Comparison of ENCODE assay signal across 13 cellular contexts in the genomic region with DNA sequence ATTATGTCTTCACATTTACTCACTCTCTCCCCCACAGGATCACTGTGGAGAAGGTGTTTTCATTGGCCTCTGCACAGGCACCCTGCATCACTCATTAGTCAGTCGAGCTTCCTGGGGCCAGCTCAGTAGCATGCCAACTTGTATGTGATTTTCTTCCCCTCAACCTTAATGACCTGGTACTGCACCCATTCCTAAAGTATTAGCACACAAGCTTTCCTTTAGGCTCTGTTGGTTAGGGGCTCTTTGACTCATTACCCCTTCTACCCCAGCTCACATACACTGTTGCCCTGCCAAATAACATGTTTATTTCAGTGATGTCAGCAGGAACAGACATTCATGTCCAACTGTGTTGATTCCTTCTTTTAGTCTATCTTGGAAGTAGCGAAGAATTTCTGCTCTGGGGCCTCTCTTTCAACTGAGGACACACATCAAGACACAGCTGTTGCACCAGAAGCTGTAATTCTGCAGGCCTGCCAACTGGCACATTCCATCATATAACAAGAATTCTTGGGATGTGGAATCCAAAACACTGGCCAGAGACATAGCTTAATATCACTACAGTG.
DNase-seq lines count a peak whose midpoint lies in the region; ATAC-seq, FAIRE-seq and TF ChIP-seq lines count a peak whose summit lies in the region.
"Had no signal": no experiment of that assay in that cellular context is flagged by ENCODE, and none has a peak within 500 bp of the region (broad histone marks: within the 10 kb centered on the region; RNA-seq: fewer than 3 reads in every experiment).

No MANE protein-coding gene starts in this region.

- ATAC-seq in HG03159 (IDR thresholded peaks at IDR 0.05; ENCODE audit: unreplicated experiment), result no peak

- no peak for TF ChIP-seq EP300 in suprapubic skin (IDR thresholded peaks at IDR 0.05)

- 53% methylated on average over 2 of the region's 2 CpGs for WGBS in suprapubic skin

- no peak overlapping the region for H3K9ac ChIP-seq in kidney (ENCODE audit: low read length in 2 of 2)

- FAIRE-seq in kidney (lab: Jason Lieb, UNC) (no peak), GM12891 (lab: Jason Lieb, UNC) (no peak)

- H3K4me3 Mint-ChIP-seq in activated CD4-positive, alpha-beta T cell treated with anti-CD3 and anti-CD28 coated beads, Interleukin-2, amount 10 ng/mL, durations not matched to agents 7 days and 5 days, result no peak overlapping the region
- H3K4me3 Mint-ChIP-seq: neural crest cell; T-helper 1 cell treated with Interleukin-12 subunit alpha and Interleukin-12 subunit beta and Interleukin-4 antibody, amounts not matched to agents 30 μg/mL and 1 μg/mL, for 36 hours had no signal

- intact Hi-C loops in kidney (cut with DNase I), result no loop called here

- POLR2A ChIA-PET in activated CD4-positive, alpha-beta T cell treated with anti-CD3 and anti-CD28 coated beads, Interleukin-2, amount 10 ng/mL, durations not matched to agents 7 days and 5 days (lab: Charles Lee), result no interaction called here

- H3K4me1 ChIP-seq in kidney (ENCODE audit: control insufficient read depth in 1 of 2, insufficient read depth in 1 of 2, low read depth in 1 of 2, low read length in 2 of 2), result peaks cover 6 to 7% of the 10 kb centered on the region in 2 donors
- H3K4me1 ChIP-seq in suprapubic skin, result peaks cover 17% of the 10 kb centered on the region

- no peak for TF ChIP-seq CTCF in kidney (IDR thresholded peaks at IDR 0.05; ENCODE audit: borderline replicate concordance, extremely low read depth, insufficient read depth)
- TF ChIP-seq CTCF in suprapubic skin (IDR thresholded peaks at IDR 0.05), result no peak

- H3K9me3 ChIP-seq in kidney (ENCODE audit: control insufficient read depth in 1 of 2, low read length in 2 of 2), result no peaks in the 10 kb centered on the region
- no peaks in the 10 kb centered on the region for H3K9me3 ChIP-seq in suprapubic skin

- no peaks in the 10 kb centered on the region for H3K4me1 Mint-ChIP-seq in activated CD4-positive, alpha-beta T cell treated with anti-CD3 and anti-CD28 coated beads, Interleukin-2, amount 10 ng/mL, durations not matched to agents 7 days and 5 days
- H3K4me1 Mint-ChIP-seq: neural crest cell had no signal

- H3K36me3 ChIP-seq in kidney (ENCODE audit: control insufficient read depth in 1 of 2, insufficient read depth in 2 of 2, low read length in 2 of 2) (no peaks in the 10 kb centered on the region), suprapubic skin (no peaks in the 10 kb centered on the region)

- peak; percentile 33 for DNase-seq in HPDE6-E6E7 (ENCODE audit: extremely low spot score)
- DNase-seq in brain pericyte (ENCODE audit: low read depth, low spot score), result peak; percentile 73
- DNase-seq in kidney, result peak; percentile 71
- DNase-seq in suprapubic skin (ENCODE audit: low spot score in 2 of 2), result peak in 1 of 2 donors; percentile 67
- no peak for DNase-seq in GM12891 (ENCODE audit: insufficient read length, low spot score)
- no peak for DNase-seq in activated effector memory CD4-positive, alpha-beta T cell treated with anti-CD3 and anti-CD28 coated beads, Interleukin-2, amount 50 U/mL, for 16 hours
- no peak for DNase-seq in activated CD4-positive, alpha-beta T cell treated with anti-CD3 and anti-CD28 coated beads, Interleukin-2, amount 10 ng/mL, durations not matched to agents 7 days and 5 days
- DNase-seq: foreskin melanocyte, GDM1, NCI-H187 treated with DMSO at 0.1 percent for 48 hours had no signal

- CTCF ChIA-PET in activated CD4-positive, alpha-beta T cell treated with anti-CD3 and anti-CD28 coated beads, Interleukin-2, amount 10 ng/mL, durations not matched to agents 7 days and 5 days (lab: Charles Lee), result no interaction called here

- H3K9me3 Mint-ChIP-seq in activated CD4-positive, alpha-beta T cell treated with anti-CD3 and anti-CD28 coated beads, Interleukin-2, amount 10 ng/mL, durations not matched to agents 7 days and 5 days, result no peaks in the 10 kb centered on the region

- no peak overlapping the region for H3K27ac Mint-ChIP-seq in activated CD4-positive, alpha-beta T cell treated with anti-CD3 and anti-CD28 coated beads, Interleukin-2, amount 10 ng/mL, durations not matched to agents 7 days and 5 days
- H3K27ac Mint-ChIP-seq: T-helper 1 cell treated with Interleukin-12 subunit alpha and Interleukin-12 subunit beta and Interleukin-4 antibody, amounts not matched to agents 30 μg/mL and 1 μg/mL, for 36 hours had no signal

- H3K4me3 ChIP-seq in kidney (ENCODE audit: low read length in 2 of 2) (no peak overlapping the region), suprapubic skin (no peak overlapping the region)

- TF ChIP-seq POLR2A in suprapubic skin (IDR thresholded peaks at IDR 0.05) (no peak), GM12891 (IDR thresholded peaks at IDR 0.05; ENCODE audit: low read depth, low read length) (no peak)

- peak overlapping the region in 1 of 2 donors; percentile 36 for H3K27ac ChIP-seq in kidney (ENCODE audit: low read depth in 2 of 2, low read length in 2 of 2)
- H3K27ac ChIP-seq in suprapubic skin, result peak overlapping the region; percentile 44

- no peaks in the 10 kb centered on the region for H3K27me3 Mint-ChIP-seq in activated CD4-positive, alpha-beta T cell treated with anti-CD3 and anti-CD28 coated beads, Interleukin-2, amount 10 ng/mL, durations not matched to agents 7 days and 5 days

- H3K36me3 Mint-ChIP-seq in activated CD4-positive, alpha-beta T cell treated with anti-CD3 and anti-CD28 coated beads, Interleukin-2, amount 10 ng/mL, durations not matched to agents 7 days and 5 days (ENCODE audit: low read depth), result no peaks in the 10 kb centered on the region

- H3K27me3 ChIP-seq in suprapubic skin, result no peaks in the 10 kb centered on the region

TF ChIP-seq in GM12891, 5 proteins besides CTCF, POLR2A, EP300 and RAD21:
- TF ChIP-seq TAF1 (IDR thresholded peaks at IDR 0.05; ENCODE audit: low read depth, low read length) (no peak), SPI1 (IDR thresholded peaks at IDR 0.05; ENCODE audit: low read depth, low read length) (no peak), PAX5 (IDR thresholded peaks at IDR 0.05; ENCODE audit: insufficient read depth, low read length, severe bottlenecking) (no peak), POLR2AphosphoS5 (IDR thresholded peaks at IDR 0.05; ENCODE audit: low read depth, low read length) (no peak), POU2F2 (IDR thresholded peaks at IDR 0.05; ENCODE audit: low read depth, low read length) (no peak)
TF ChIP-seq in GM12891: peak in this region for 0.

Comparison
In these comparisons a context has a peak if more than half of its experiments do, and no peak if none do; other contexts are left out.
1. DNase-seq: peak in HPDE6-E6E7 (single experiment), brain pericyte (single experiment) and kidney (single experiment); none in GM12891 (single experiment), activated effector memory CD4-positive, alpha-beta T cell treated with anti-CD3 and anti-CD28 coated beads, Interleukin-2, amount 50 U/mL, for 16 hours (single experiment) and activated CD4-positive, alpha-beta T cell treated with anti-CD3 and anti-CD28 coated beads, Interleukin-2, amount 10 ng/mL, durations not matched to agents 7 days and 5 days (single experiment).